ENCODE assay signal across 8 cellular contexts in genomic region chr7:97117372-97118188, GRCh38. TPM values are rescaled to one million over a fixed set of nuclear protein-coding genes. Genes with fewer than 3 reads are reported as not detected.
A peak's percentile ranks its signal among the peaks of the same experiment; 100 is the strongest.
DNase-seq lines count a peak whose midpoint lies in the region; ATAC-seq and TF ChIP-seq lines count a peak whose summit lies in the region.

SDHAF3 (plus strand) TSS chr7:97117698; CDS start chr7:97117724, 26 bp downstream.

- CTCF ChIA-PET in CD4-positive, alpha-beta memory T cell (lab: Charles Lee; ENCODE audit: partially characterized antibody) = interaction anchor here (0.8 to 2.2 kb wide), 6 partner anchors 10 to 1133 kb away, joined by 3 to 13 read pairs (median 4); no protein-coding TSS in a partner anchor
- CTCF ChIA-PET in activated CD4-positive, alpha-beta memory T cell treated with anti-CD3 and anti-CD28 coated beads for 36 hours (lab: Charles Lee) = interaction anchor here (0.6 to 1.7 kb wide), 6 partner anchors 9 to 987 kb away, joined by 3 to 5 read pairs (median 4); no protein-coding TSS in a partner anchor

- peaks cover 18 to 44% (median 33%) of the 10 kb centered on the region in 4 donors for H3K4me1 Mint-ChIP-seq in CD4-positive, alpha-beta memory T cell
- H3K4me1 Mint-ChIP-seq in activated CD4-positive, alpha-beta memory T cell treated with anti-CD3 and anti-CD28 coated beads for 36 hours (ENCODE audit: low read depth) = peaks cover 27% of the 10 kb centered on the region

- peak within 1 kb of the TSS; percentile 93 to 98 (median 96) for H3K27ac Mint-ChIP-seq in CD4-positive, alpha-beta memory T cell
- peak within 1 kb of the TSS; percentile 87 for H3K27ac Mint-ChIP-seq in activated CD4-positive, alpha-beta memory T cell treated with anti-CD3 and anti-CD28 coated beads for 36 hours

- no peak for TF ChIP-seq POLR2A in lower leg skin (IDR thresholded peaks at IDR 0.05)

- H3K9me3 Mint-ChIP-seq in CD4-positive, alpha-beta memory T cell = peaks cover 0 to 5% (median 0%) of the 10 kb centered on the region in 8 donors
- H3K9me3 Mint-ChIP-seq in activated CD4-positive, alpha-beta memory T cell treated with anti-CD3 and anti-CD28 coated beads for 36 hours = no peaks in the 10 kb centered on the region

- peak within 1 kb of the TSS; percentile 87 for H3K4me3 ChIP-seq in CD4-positive, alpha-beta memory T cell (ENCODE audit: low read length in 2 of 2)
- H3K4me3 ChIP-seq in dorsolateral prefrontal cortex (peak within 1 kb of the TSS; percentile 54 to 94 (median 81)), lower leg skin (ENCODE audit: low read depth, poor library complexity, severe bottlenecking) (peak within 1 kb of the TSS; percentile 48)

- H3K4me3 Mint-ChIP-seq in CD4-positive, alpha-beta memory T cell = peak within 1 kb of the TSS; percentile 93 to 98 (median 96)
- H3K4me3 Mint-ChIP-seq in activated CD4-positive, alpha-beta memory T cell treated with anti-CD3 and anti-CD28 coated beads for 36 hours = peak within 1 kb of the TSS; percentile 89

- peaks cover 4 to 8% of the 10 kb centered on the region in 2 donors for H3K36me3 Mint-ChIP-seq in CD4-positive, alpha-beta memory T cell
- H3K36me3 Mint-ChIP-seq in activated CD4-positive, alpha-beta memory T cell treated with anti-CD3 and anti-CD28 coated beads for 36 hours = peaks cover 10% of the 10 kb centered on the region

- no peaks in the 10 kb centered on the region for H3K36me3 ChIP-seq in CD4-positive, alpha-beta memory T cell (ENCODE audit: insufficient read depth, low read length)

- no peaks in the 10 kb centered on the region for H3K27me3 ChIP-seq in CD4-positive, alpha-beta memory T cell (ENCODE audit: insufficient read depth, low read length)
- H3K27me3 ChIP-seq in dorsolateral prefrontal cortex = no peaks in the 10 kb centered on the region

- no peaks in the 10 kb centered on the region for H3K27me3 Mint-ChIP-seq in CD4-positive, alpha-beta memory T cell
- no peaks in the 10 kb centered on the region for H3K27me3 Mint-ChIP-seq in activated CD4-positive, alpha-beta memory T cell treated with anti-CD3 and anti-CD28 coated beads for 36 hours

- 2 to 6% methylated on average over 52 of the region's 59 CpGs for WGBS in lower leg skin, 2 donors

- POLR2A ChIA-PET in CD4-positive, alpha-beta memory T cell (lab: Charles Lee; ENCODE audit: partially characterized antibody) = interaction anchor here (0.8 to 2.0 kb wide), 9 partner anchors 11 to 1133 kb away, joined by 3 to 13 read pairs (median 4); partner anchors contain the start of genes ASNS and SEM1
- POLR2A ChIA-PET in activated CD4-positive, alpha-beta memory T cell treated with anti-CD3 and anti-CD28 coated beads for 36 hours (lab: Charles Lee) = interaction anchor here (0.9 to 2.6 kb wide), 3 partner anchors 28 to 755 kb away, joined by 3 to 16 read pairs (median 3); partner anchors contain the start of gene ASNS

- TF ChIP-seq CTCF in dorsolateral prefrontal cortex (IDR thresholded peaks at IDR 0.05 in 54 of 56, conservative IDR thresholded peaks at IDR 0.05 in 2 of 56; ENCODE audit: low read depth in 1 of 56, partially characterized antibody in 56 of 56) = peak in 55 of 56 donors; percentile 18 to 78 (median 54)
- no peak for TF ChIP-seq CTCF in lower leg skin (IDR thresholded peaks at IDR 0.05)

- peak; percentile 95 for ATAC-seq in GM19438 (IDR thresholded peaks at IDR 0.05; ENCODE audit: low read depth, unreplicated experiment)
- peak; percentile 90 for ATAC-seq in HG03575 (IDR thresholded peaks at IDR 0.05; ENCODE audit: extremely low read depth, insufficient number of reproducible peaks, low FRiP score, unreplicated experiment)

- H3K9me3 ChIP-seq in CD4-positive, alpha-beta memory T cell (ENCODE audit: control insufficient read depth in 1 of 2, low read length in 2 of 2) = no peaks in the 10 kb centered on the region

- peak; percentile 97 to 98 (median 98) for DNase-seq in CD4-positive, alpha-beta memory T cell
- DNase-seq in NCI-H82 treated with DMSO at 0.1 percent for 48 hours (lab: John Stamatoyannopoulos, UW; ENCODE audit: unreplicated experiment) = peak; percentile 94
- peak; percentile 99 for DNase-seq in activated CD4-positive, alpha-beta memory T cell treated with anti-CD3 and anti-CD28 coated beads for 36 hours
- DNase-seq in dorsolateral prefrontal cortex = peak; percentile 87 to 96 (median 94)
- DNase-seq in lower leg skin (ENCODE audit: low spot score in 2 of 2) = peak; percentile 95 to 99
- DNase-seq in stimulated activated CD4-positive, alpha-beta T cell treated with anti-CD3 and anti-CD28 coated beads, Interleukin-4, amount 100 ng/mL, for 48 hours (ENCODE audit: low read depth in 2 of 2) = peak; percentile 97

- intact Hi-C loops in CD4-positive, alpha-beta memory T cell (cut with micrococcal nuclease) = loop anchor here (1.0 to 5.0 kb wide), 5 partner anchors 755 to 1165 kb away; partner anchors contain the start of genes ASNS and BRI3
- intact Hi-C loops in activated CD4-positive, alpha-beta memory T cell treated with anti-CD3 and anti-CD28 coated beads for 36 hours (cut with micrococcal nuclease) = loop anchor here (1.0 to 2.0 kb wide), 6 partner anchors 50 to 989 kb away; partner anchors contain the start of genes ASNS, LMTK2 and SEM1
- intact Hi-C loops in dorsolateral prefrontal cortex (cut with DNase I) (loop anchor here in 1 of 2 donors (10.0 kb wide), 1 partner anchor 997 kb away; no protein-coding TSS in a partner anchor), lower leg skin (cut with DNase I; ENCODE audit: low total_unique reads) (no loop called here)

- H3K27ac ChIP-seq in CD4-positive, alpha-beta memory T cell (ENCODE audit: low read depth, low read length) = peak within 1 kb of the TSS; percentile 56
- H3K27ac ChIP-seq in dorsolateral prefrontal cortex = peak within 1 kb of the TSS; percentile 3 to 92 (median 81)

- peaks cover 23% of the 10 kb centered on the region for H3K4me1 ChIP-seq in CD4-positive, alpha-beta memory T cell (ENCODE audit: insufficient read depth, low read length)

RNA-seq across cellular contexts. Expression of gene SDHAF3, which starts in this region (rescaled TPM):
- total RNA-seq in CD4-positive, alpha-beta memory T cell = 10 to 100 TPM; 10.8 to 13.2 TPM
- polyA plus RNA-seq in CD4-positive, alpha-beta memory T cell = 10 to 100 TPM; 38.6 to 64.9 TPM
- 10 to 100 TPM; 21.8 to 24.5 TPM for total RNA-seq in activated CD4-positive, alpha-beta memory T cell treated with anti-CD3 and anti-CD28 coated beads for 36 hours
- 10 to 100 TPM in 91 of 120 experiments, 1 to 10 TPM in 29; 4.7 to 20.6 (median 12.0) TPM for total RNA-seq in dorsolateral prefrontal cortex
- 1 to 10 TPM; 4.0 to 8.9 (median 4.4) TPM for total RNA-seq in lower leg skin

Comparison
In these comparisons a context has a peak if more than half of its experiments do, and no peak if none do; other contexts are left out.
1. Peak in every context shown above with its lines: DNase-seq, ATAC-seq, H3K4me3 ChIP-seq and H3K27ac ChIP-seq.
2. CTCF ChIP-seq: peak in dorsolateral prefrontal cortex (55 of 56); none in lower leg skin (0 of 3).